21 cellular contexts compared by ENCODE assay signal in genomic region chr6:145903356-145904102, GRCh38.
DNase-seq lines count a peak whose midpoint lies in the region; ATAC-seq and TF ChIP-seq lines count a peak whose summit lies in the region.
"Had no signal": no experiment of that assay in that cellular context is flagged by ENCODE, and none has a peak within 500 bp of the region (broad histone marks: within the 10 kb centered on the region; RNA-seq: fewer than 3 reads in every experiment).

No MANE protein-coding gene starts in this region.

- DNase-seq in AG10803 (ENCODE audit: low read depth) (peak; percentile 3), HT-29 (ENCODE audit: low spot score) (peak; percentile 23), brain microvascular endothelial cell (peak; percentile 24), iris pigment epithelial cell (ENCODE audit: low read depth) (peak; percentile 60), NCI-H2227 treated with DMSO at 0.1 percent for 48 hours (lab: John Stamatoyannopoulos, UW) (no peak), NCI-H446 treated with DMSO at 0.1 percent for 48 hours (lab: John Stamatoyannopoulos, UW) (no peak)
- DNase-seq: activated CD4-positive, alpha-beta T cell treated with anti-CD3 and anti-CD28 coated beads, Interleukin-2, amount 50 U/mL, for 48 hours; activated CD4-positive, CD25-positive, alpha-beta regulatory T cell; activated CD8-positive, alpha-beta memory T cell treated with anti-CD3 and anti-CD28 coated beads, Interleukin-2, amount 50 U/mL, for 48 hours; activated naive CD8-positive, alpha-beta T cell treated with anti-CD3 and anti-CD28 coated beads, Interleukin-2, amount 10 ng/mL, durations not matched to agents 7 days and 5 days; body of pancreas; CD4-positive, alpha-beta T cell; cortex of kidney; mucosa of descending colon; NCI-H1436 treated with DMSO at 0.1 percent for 48 hours; posterior cingulate gyrus; SK-N-SH; substantia nigra had no signal

- no peak for TF ChIP-seq CTCF in AG10803 (conservative IDR thresholded peaks at IDR 0.05; ENCODE audit: low read length)
- TF ChIP-seq CTCF in brain microvascular endothelial cell (IDR thresholded peaks at IDR 0.05; ENCODE audit: low read depth, low read length, missing control alignments), result no peak

- H3K36me3 ChIP-seq in brain microvascular endothelial cell (replicated peaks), result peaks cover 5% of the 10 kb centered on the region

- in situ Hi-C loops in brain microvascular endothelial cell (cut with HindIII; ENCODE audit: low pct_ligation_motif_present, low sequenced_read_pairs), result no loop called here

- H3K4me3 ChIP-seq in AG10803 (ENCODE audit: low read length) (no peak overlapping the region), brain microvascular endothelial cell (ENCODE audit: low read depth, low read length) (no peak overlapping the region)
- H3K4me3 ChIP-seq: body of pancreas, mucosa of descending colon had no signal

- no peak overlapping the region for H3K27ac ChIP-seq in brain microvascular endothelial cell
- H3K27ac ChIP-seq: body of pancreas, HL-60 had no signal

- ATAC-seq in GM21576 (IDR thresholded peaks at IDR 0.05; ENCODE audit: unreplicated experiment) (no peak), GM19035 (IDR thresholded peaks at IDR 0.05; ENCODE audit: unreplicated experiment) (no peak)
- ATAC-seq: body of pancreas, mucosa of descending colon had no signal

- H3K27me3 ChIP-seq in brain microvascular endothelial cell (replicated peaks), result no peaks in the 10 kb centered on the region
- H3K27me3 ChIP-seq: body of pancreas had no signal

Comparison
In these comparisons a context has a peak if more than half of its experiments do, and no peak if none do; other contexts are left out.
1. DNase-seq: peak in AG10803 (single experiment), HT-29 (single experiment), brain microvascular endothelial cell (single experiment) and iris pigment epithelial cell (single experiment); none in NCI-H2227 treated with DMSO at 0.1 percent for 48 hours (single experiment) and NCI-H446 treated with DMSO at 0.1 percent for 48 hours (single experiment).